Comparison of ENCODE assay signal across 30 cellular contexts in the genomic region with DNA sequence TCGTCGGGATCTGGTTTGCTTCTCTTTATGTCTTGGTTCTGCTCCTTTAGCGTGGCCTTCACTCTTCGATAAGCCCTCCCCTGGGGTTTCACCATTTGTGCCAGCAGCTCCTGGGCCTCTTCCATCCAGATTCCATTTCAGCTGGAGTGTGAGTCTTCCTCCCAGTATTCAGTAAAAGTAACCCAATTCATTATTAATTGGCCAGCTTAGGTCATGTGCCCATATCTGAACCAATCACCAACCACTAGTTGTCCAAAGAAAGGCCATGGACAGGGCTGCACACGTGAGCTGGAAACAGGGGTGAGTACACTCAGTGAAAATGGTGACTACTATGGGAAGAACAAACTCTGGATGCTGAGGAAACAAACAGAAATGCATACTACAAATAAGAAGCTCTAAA. TPM values are rescaled to one million over a fixed set of nuclear protein-coding genes. Genes with fewer than 3 reads are reported as not detected.
"Had no signal": no experiment of that assay in that cellular context is flagged by ENCODE, and none has a peak within 500 bp of the region (broad histone marks: within the 10 kb centered on the region; RNA-seq: fewer than 3 reads in every experiment).

No MANE protein-coding gene starts in this region.

- H3K27ac Mint-ChIP-seq: dendritic cell treated with granulocyte-macrophage colony-stimulating factor and Interleukin-4, amounts not matched to agents 40 ng/mL and 50 ng/mL, for 4 days; effector memory CD8-positive, alpha-beta T cell; endodermal cell had no signal

- ATAC-seq: effector memory CD8-positive, alpha-beta T cell; esophagus mucosa; foreskin keratinocyte; gastrocnemius medialis; gastroesophageal sphincter; heart left ventricle; heart right ventricle had no signal

- H3K9me3 ChIP-seq: colonic mucosa, esophagus muscularis mucosa, esophagus squamous epithelium, gastrocnemius medialis, gastroesophageal sphincter, heart left ventricle, heart right ventricle had no signal

- H3K4me3 ChIP-seq: colonic mucosa, coronary artery, dorsolateral prefrontal cortex, esophagus muscularis mucosa, esophagus squamous epithelium, gastrocnemius medialis, gastroesophageal sphincter, heart left ventricle, heart right ventricle had no signal

- H3K27me3 ChIP-seq: gastrocnemius medialis had no signal

- H3K4me3 Mint-ChIP-seq: dendritic cell treated with granulocyte-macrophage colony-stimulating factor and Interleukin-4, amounts not matched to agents 40 ng/mL and 50 ng/mL, for 4 days; effector memory CD8-positive, alpha-beta T cell; endodermal cell had no signal

- DNase-seq: colonic mucosa; cortex of kidney; dermis blood vessel endothelial cell; dorsolateral prefrontal cortex; effector CD4-positive, alpha-beta T cell; effector CD8-positive, alpha-beta T cell; effector memory CD4-positive, alpha-beta T cell; effector memory CD8-positive, alpha-beta T cell; endodermal cell; erythroblast; esophagus squamous epithelium; foreskin fibroblast; foreskin keratinocyte; foreskin melanocyte; gastrocnemius medialis; glutamatergic neuron; head of caudate nucleus; heart left ventricle; heart right ventricle had no signal

- H3K4me1 ChIP-seq: colonic mucosa, foreskin keratinocyte had no signal

- H3K9me3 Mint-ChIP-seq: dendritic cell treated with granulocyte-macrophage colony-stimulating factor and Interleukin-4, amounts not matched to agents 40 ng/mL and 50 ng/mL, for 4 days; endodermal cell had no signal

- FAIRE-seq: colon, endometrium, endothelial cell of umbilical vein, frontal cortex had no signal

- H3K27ac ChIP-seq: colonic mucosa, coronary artery, dorsolateral prefrontal cortex, epithelial cell of prostate, esophagus muscularis mucosa, esophagus squamous epithelium, foreskin keratinocyte, gastrocnemius medialis, gastroesophageal sphincter, heart left ventricle, heart right ventricle had no signal

- H3K36me3 ChIP-seq: colonic mucosa, esophagus muscularis mucosa, esophagus squamous epithelium, gastrocnemius medialis, gastroesophageal sphincter, heart left ventricle, heart right ventricle had no signal

RNA-seq across cellular contexts. Expression of gene DOK5, which starts 2.8 kb away (rescaled TPM):
- total RNA-seq: dermis microvascular lymphatic vessel endothelial cell, foreskin keratinocyte had no signal
- polyA plus RNA-seq: foreskin keratinocyte had no signal
